ENCODE assay signal across 19 cellular contexts in genomic region chr6:106281661-106282060, GRCh38. TPM values are rescaled to one million over a fixed set of nuclear protein-coding genes. Genes with fewer than 3 reads are reported as not detected.
DNase-seq lines count a peak whose midpoint lies in the region; ATAC-seq and TF ChIP-seq lines count a peak whose summit lies in the region.
"Had no signal": no experiment of that assay in that cellular context is flagged by ENCODE, and none has a peak within 500 bp of the region (broad histone marks: within the 10 kb centered on the region; RNA-seq: fewer than 3 reads in every experiment).

No MANE protein-coding gene starts in this region.

- H3K23ac ChIP-seq in mesenchymal stem cell (ENCODE audit: low read length in 2 of 2) = no peak overlapping the region

- H3K4me3 Mint-ChIP-seq in activated naive CD8-positive, alpha-beta T cell = no peak overlapping the region
- no peak overlapping the region for H3K4me3 Mint-ChIP-seq in activated naive CD8-positive, alpha-beta T cell treated with anti-CD3 and anti-CD28 coated beads, Interleukin-2, amount 50 U/mL, for 24 hours
- H3K4me3 Mint-ChIP-seq in activated T-helper 2 cell treated with anti-CD3 and anti-CD28 coated beads, Interferon-gamma antibody, Interleukin-2, Interleukin-4, amounts not matched to agents 10 μg/mL and 5 μg/mL and 100 μg/mL, durations not matched to agents 14 hours and 24 hours and 36 hours (ENCODE audit: low read depth) = no peak overlapping the region
- H3K4me3 Mint-ChIP-seq in T-cell = no peak overlapping the region
- H3K4me3 Mint-ChIP-seq: B cell; CD4-positive, CD25-positive, alpha-beta regulatory T cell had no signal

- H3K9ac ChIP-seq in PC-3 (ENCODE audit: low read length) = no peak overlapping the region
- H3K9ac ChIP-seq in mesenchymal stem cell (ENCODE audit: low read length) = no peak overlapping the region

- no peaks in the 10 kb centered on the region for H3F3A ChIP-seq in PC-3 (ENCODE audit: low read length, unreplicated experiment)

- H3K9me3 ChIP-seq in PC-3 (ENCODE audit: low read length) (no peaks in the 10 kb centered on the region), mesenchymal stem cell (ENCODE audit: control insufficient read depth, low read length) (peaks cover 5% of the 10 kb centered on the region)
- H3K9me3 ChIP-seq: Caco-2 had no signal

- peak overlapping the region; percentile 0 for H3K27ac Mint-ChIP-seq in activated naive CD8-positive, alpha-beta T cell
- no peak overlapping the region for H3K27ac Mint-ChIP-seq in activated naive CD8-positive, alpha-beta T cell treated with anti-CD3 and anti-CD28 coated beads, Interleukin-2, amount 50 U/mL, for 24 hours
- H3K27ac Mint-ChIP-seq in activated T-helper 2 cell treated with anti-CD3 and anti-CD28 coated beads, Interferon-gamma antibody, Interleukin-2, Interleukin-4, amounts not matched to agents 10 μg/mL and 5 μg/mL and 100 μg/mL, durations not matched to agents 14 hours and 24 hours and 36 hours = peak overlapping the region; percentile 10
- H3K27ac Mint-ChIP-seq in T-cell = no peak overlapping the region
- H3K27ac Mint-ChIP-seq: B cell had no signal

- H3K36me3 ChIP-seq in PC-3 (ENCODE audit: low read depth, low read length) = peaks cover 15% of the 10 kb centered on the region; the same call in 1 of the 2 replicates
- H3K36me3 ChIP-seq in mesenchymal stem cell (ENCODE audit: control insufficient read depth in 1 of 2, insufficient read depth in 2 of 2, low read depth in 1 of 2, low read length in 2 of 2) = peaks cover 2 to 26% of the 10 kb centered on the region in 2 experiments

- no peaks in the 10 kb centered on the region for H3K9me3 Mint-ChIP-seq in activated naive CD8-positive, alpha-beta T cell (ENCODE audit: low read depth)
- H3K9me3 Mint-ChIP-seq in activated naive CD8-positive, alpha-beta T cell treated with anti-CD3 and anti-CD28 coated beads, Interleukin-2, amount 50 U/mL, for 24 hours = no peaks in the 10 kb centered on the region
- H3K9me3 Mint-ChIP-seq in activated T-helper 2 cell treated with anti-CD3 and anti-CD28 coated beads, Interferon-gamma antibody, Interleukin-2, Interleukin-4, amounts not matched to agents 10 μg/mL and 5 μg/mL and 100 μg/mL, durations not matched to agents 14 hours and 24 hours and 36 hours = peaks cover 5% of the 10 kb centered on the region
- H3K9me3 Mint-ChIP-seq in T-cell = no peaks in the 10 kb centered on the region

- H3K4ac ChIP-seq in mesenchymal stem cell (ENCODE audit: low read depth in 1 of 2, low read length in 2 of 2) = no peak overlapping the region

- CTCF ChIA-PET in PC-3 (lab: Charles Lee) = no interaction called here
- CTCF ChIA-PET in T-cell (lab: Charles Lee) = interaction anchor here in 1 of 2 donors (1.1 kb wide), 1 partner anchor 66 kb away, joined by 4 read pairs; no protein-coding TSS in a partner anchor

- POLR2A ChIA-PET in PC-3 (lab: Charles Lee; ENCODE audit: unreplicated experiment) (no interaction called here), T-cell (lab: Charles Lee) (no interaction called here)

- H2AFZ ChIP-seq in PC-3 (ENCODE audit: low read length) (no peak overlapping the region), mesenchymal stem cell (ENCODE audit: low read depth, low read length) (no peak overlapping the region)
- H2AFZ ChIP-seq: PC-9 had no signal

- no peaks in the 10 kb centered on the region for H3K9me2 ChIP-seq in PC-3 (replicated peaks; ENCODE audit: low read length)

- no CpG with 5 or more reads among the region's 2 CpGs for WGBS in mesenchymal stem cell

- TF ChIP-seq CTCF in PC-3 (conservative IDR thresholded peaks at IDR 0.05; ENCODE audit: low read depth, low read length) = no peak

- H2AK5ac ChIP-seq in mesenchymal stem cell (ENCODE audit: low read length, severe bottlenecking) = no peak overlapping the region

- peaks cover 41% of the 10 kb centered on the region for H3K4me1 Mint-ChIP-seq in activated naive CD8-positive, alpha-beta T cell (ENCODE audit: low read depth)
- peaks cover 39% of the 10 kb centered on the region for H3K4me1 Mint-ChIP-seq in activated naive CD8-positive, alpha-beta T cell treated with anti-CD3 and anti-CD28 coated beads, Interleukin-2, amount 50 U/mL, for 24 hours
- peaks cover 35% of the 10 kb centered on the region for H3K4me1 Mint-ChIP-seq in activated T-helper 2 cell treated with anti-CD3 and anti-CD28 coated beads, Interferon-gamma antibody, Interleukin-2, Interleukin-4, amounts not matched to agents 10 μg/mL and 5 μg/mL and 100 μg/mL, durations not matched to agents 14 hours and 24 hours and 36 hours (ENCODE audit: low read depth)
- H3K4me1 Mint-ChIP-seq in T-cell = peaks cover 31 to 42% (median 39%) of the 10 kb centered on the region in 3 donors

- H3K79me1 ChIP-seq in mesenchymal stem cell (replicated peaks; ENCODE audit: low read length, poor library complexity, severe bottlenecking) = peaks cover 32% of the 10 kb centered on the region

- no peak overlapping the region for H3K18ac ChIP-seq in mesenchymal stem cell (ENCODE audit: low read depth in 1 of 2, low read length in 2 of 2)

- H3K27me3 Mint-ChIP-seq in activated naive CD8-positive, alpha-beta T cell = no peaks in the 10 kb centered on the region
- no peaks in the 10 kb centered on the region for H3K27me3 Mint-ChIP-seq in activated naive CD8-positive, alpha-beta T cell treated with anti-CD3 and anti-CD28 coated beads, Interleukin-2, amount 50 U/mL, for 24 hours
- H3K27me3 Mint-ChIP-seq in activated T-helper 2 cell treated with anti-CD3 and anti-CD28 coated beads, Interferon-gamma antibody, Interleukin-2, Interleukin-4, amounts not matched to agents 10 μg/mL and 5 μg/mL and 100 μg/mL, durations not matched to agents 14 hours and 24 hours and 36 hours (ENCODE audit: low read depth) = no peaks in the 10 kb centered on the region
- no peaks in the 10 kb centered on the region for H3K27me3 Mint-ChIP-seq in T-cell
- H3K27me3 Mint-ChIP-seq: B cell; CD4-positive, CD25-positive, alpha-beta regulatory T cell had no signal

- no peak overlapping the region for H2BK15ac ChIP-seq in mesenchymal stem cell (ENCODE audit: low read depth, poor library complexity, severe bottlenecking)

- no peak for ATAC-seq in activated naive CD8-positive, alpha-beta T cell treated with anti-CD3 and anti-CD28 coated beads, Interleukin-2, amount 50 U/mL, for 24 hours
- ATAC-seq in PC-3 = peak; percentile 38; the same call in 1 of the 2 replicates
- no peak for ATAC-seq in T-cell (replicated peaks in 1 of 4)

- peaks cover 23% of the 10 kb centered on the region for H3K36me3 Mint-ChIP-seq in activated naive CD8-positive, alpha-beta T cell
- H3K36me3 Mint-ChIP-seq in activated naive CD8-positive, alpha-beta T cell treated with anti-CD3 and anti-CD28 coated beads, Interleukin-2, amount 50 U/mL, for 24 hours (ENCODE audit: low read depth) = peaks cover 30% of the 10 kb centered on the region
- H3K36me3 Mint-ChIP-seq in activated T-helper 2 cell treated with anti-CD3 and anti-CD28 coated beads, Interferon-gamma antibody, Interleukin-2, Interleukin-4, amounts not matched to agents 10 μg/mL and 5 μg/mL and 100 μg/mL, durations not matched to agents 14 hours and 24 hours and 36 hours (ENCODE audit: low read depth) = peaks cover 44% of the 10 kb centered on the region
- H3K36me3 Mint-ChIP-seq in T-cell = peaks cover 30% of the 10 kb centered on the region

- no peaks in the 10 kb centered on the region for H3K27me3 ChIP-seq in PC-3 (ENCODE audit: low read length)
- no peaks in the 10 kb centered on the region for H3K27me3 ChIP-seq in mesenchymal stem cell (ENCODE audit: control insufficient read depth in 1 of 2, insufficient read depth in 1 of 2, low read length in 2 of 2)

- H3K27ac ChIP-seq in PC-3 (ENCODE audit: low read length) = no peak overlapping the region
- no peak overlapping the region for H3K27ac ChIP-seq in mesenchymal stem cell (ENCODE audit: low read length, poor library complexity, severe bottlenecking)
- H3K27ac ChIP-seq: PC-9 had no signal

- BruUV-seq in PC-3 (replicated peaks; lab: Mats Ljungman, UMichigan) = no TSS peak

- no peaks in the 10 kb centered on the region for H4K20me1 ChIP-seq in PC-3 (ENCODE audit: low read length)

- H3K4me1 ChIP-seq in PC-3 (ENCODE audit: insufficient read depth, low read length) (peaks cover 14% of the 10 kb centered on the region), mesenchymal stem cell (ENCODE audit: control insufficient read depth, insufficient read depth, low read depth, low read length) (no peaks in the 10 kb centered on the region)
- H3K4me1 ChIP-seq: Caco-2 had no signal

- H3K14ac ChIP-seq in mesenchymal stem cell (ENCODE audit: low read length in 2 of 2) = no peak overlapping the region

- no peak overlapping the region for H4K8ac ChIP-seq in mesenchymal stem cell (ENCODE audit: low read length)

- H4K91ac ChIP-seq in mesenchymal stem cell (ENCODE audit: low read length) = no peak overlapping the region

- H3K4me2 ChIP-seq in PC-3 (ENCODE audit: low read length) (no peak overlapping the region), mesenchymal stem cell (ENCODE audit: low read length, poor library complexity, severe bottlenecking) (no peak overlapping the region)
- H3K4me2 ChIP-seq: PC-9 had no signal

- no peak overlapping the region for H3K4me3 ChIP-seq in PC-3 (ENCODE audit: low read length)
- no peak overlapping the region for H3K4me3 ChIP-seq in mesenchymal stem cell (ENCODE audit: insufficient read depth in 1 of 2, low read depth in 1 of 2, low read length in 2 of 2)
- H3K4me3 ChIP-seq: PC-9 had no signal

- no peak for DNase-seq in activated naive CD8-positive, alpha-beta T cell treated with anti-CD3 and anti-CD28 coated beads, Interleukin-2, amount 50 U/mL, for 24 hours
- DNase-seq in PC-3 (peak; percentile 9), mesenchymal stem cell (peak; percentile 20), NCI-H82 treated with DMSO at 0.1 percent for 48 hours (lab: John Stamatoyannopoulos, UW; ENCODE audit: unreplicated experiment) (no peak), cerebellar cortex (ENCODE audit: low spot score) (no peak), T-cell (no peak)
- DNase-seq in activated T-helper 2 cell treated with anti-CD3 and anti-CD28 coated beads, Interferon-gamma antibody, Interleukin-2, Interleukin-4, amounts not matched to agents 10 μg/mL and 5 μg/mL and 100 μg/mL, durations not matched to agents 14 hours and 24 hours and 36 hours (ENCODE audit: low spot score) = no peak
- DNase-seq: ACHN; Caco-2; CD4-positive, CD25-positive, alpha-beta regulatory T cell; DMS153; GOT3; NCI-H1436; NCI-H2029 treated with DMSO at 0.1 percent for 48 hours; NCI-H2171 treated with DMSO at 0.1 percent for 48 hours; NCI-H748 treated with DMSO at 0.1 percent for 48 hours; PC-9 had no signal

- peaks cover 52% of the 10 kb centered on the region for H3K79me2 ChIP-seq in PC-3 (ENCODE audit: low read length)

- no peak overlapping the region for H2BK12ac ChIP-seq in mesenchymal stem cell (ENCODE audit: low read length in 2 of 2)

- intact Hi-C loops in PC-3 (cut with micrococcal nuclease) = no loop called here
- intact Hi-C loops in activated T-helper 2 cell treated with anti-CD3 and anti-CD28 coated beads, Interferon-gamma antibody, Interleukin-2, Interleukin-4, amounts not matched to agents 10 μg/mL and 5 μg/mL and 100 μg/mL, durations not matched to agents 14 hours and 24 hours and 36 hours (cut with micrococcal nuclease) = loop anchor here (10.0 kb wide), 1 partner anchor 637 kb away; no protein-coding TSS in a partner anchor

- no peak overlapping the region for H2BK5ac ChIP-seq in mesenchymal stem cell (ENCODE audit: low read depth, low read length, poor library complexity, severe bottlenecking)

- H2BK120ac ChIP-seq in mesenchymal stem cell (ENCODE audit: low read depth, low read length) = no peak overlapping the region

RNA-seq across cellular contexts. Expression of gene ATG5, which starts 43.9 kb away (rescaled TPM):
- 38.5 and 38.8 TPM in 2 replicates for total RNA-seq in PC-3 (2014; rRNA removed)
- 33.1 and 34.7 TPM in 2 replicates for total RNA-seq in activated T-helper 2 cell treated with anti-CD3 and anti-CD28 coated beads, Interferon-gamma antibody, Interleukin-2, Interleukin-4, amounts not matched to agents 10 μg/mL and 5 μg/mL and 100 μg/mL, durations not matched to agents 14 hours and 24 hours and 36 hours
- 16.8 TPM for polyA plus RNA-seq in mesenchymal stem cell (2013, experiment 1 of 2)
- 18.5 TPM for polyA plus RNA-seq in mesenchymal stem cell (2013, experiment 2 of 2)
- 10 to 100 TPM; 20.4 to 28.7 (median 23.7) TPM for total RNA-seq in T-cell

Comparison
In these comparisons a context has a peak if more than half of its experiments do, and no peak if none do; other contexts are left out.
1. H3K27ac Mint-ChIP-seq: peak in activated naive CD8-positive, alpha-beta T cell (single experiment) and activated T-helper 2 cell treated with anti-CD3 and anti-CD28 coated beads, Interferon-gamma antibody, Interleukin-2, Interleukin-4, amounts not matched to agents 10 μg/mL and 5 μg/mL and 100 μg/mL, durations not matched to agents 14 hours and 24 hours and 36 hours (single experiment); none in activated naive CD8-positive, alpha-beta T cell treated with anti-CD3 and anti-CD28 coated beads, Interleukin-2, amount 50 U/mL, for 24 hours (single experiment) and T-cell (0 of 2).
2. DNase-seq: peak in PC-3 (single experiment) and mesenchymal stem cell (single experiment); none in activated naive CD8-positive, alpha-beta T cell treated with anti-CD3 and anti-CD28 coated beads, Interleukin-2, amount 50 U/mL, for 24 hours (single experiment), activated T-helper 2 cell treated with anti-CD3 and anti-CD28 coated beads, Interferon-gamma antibody, Interleukin-2, Interleukin-4, amounts not matched to agents 10 μg/mL and 5 μg/mL and 100 μg/mL, durations not matched to agents 14 hours and 24 hours and 36 hours (single experiment), NCI-H82 treated with DMSO at 0.1 percent for 48 hours (single experiment), cerebellar cortex (single experiment) and T-cell (0 of 34).